ENCODE assay signal across 1 cellular context in the genomic region with DNA sequence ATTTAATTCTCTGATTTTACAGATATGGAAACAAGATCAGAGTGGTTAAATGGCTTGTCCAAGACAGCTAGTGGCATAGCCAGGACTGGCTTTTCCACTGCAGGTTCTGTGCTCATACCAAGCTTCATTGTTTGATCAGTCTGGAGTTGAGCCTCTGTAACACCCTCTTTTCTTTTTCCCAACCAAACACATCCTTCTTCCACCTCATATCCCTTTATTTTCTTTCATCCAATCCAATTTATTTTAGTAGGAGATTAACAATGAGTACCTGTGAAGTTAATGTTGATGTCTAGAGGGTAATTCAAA.
TF ChIP-seq lines count a peak whose summit lies in the region.

No MANE protein-coding gene starts in this region.

TF ChIP-seq in A549, 52 proteins besides CTCF, POLR2A, EP300 and RAD21 (continued from another document):
- TF ChIP-seq KDM5A (IDR thresholded peaks at IDR 0.05) (no peak), HOXB13 (CRISPR knock-in tag; IDR thresholded peaks at IDR 0.05; ENCODE audit: low read depth) (no peak), NPAS2 (CRISPR knock-in tag; IDR thresholded peaks at IDR 0.05; ENCODE audit: borderline replicate concordance) (no peak)
- TF ChIP-seq, protein P1, sequence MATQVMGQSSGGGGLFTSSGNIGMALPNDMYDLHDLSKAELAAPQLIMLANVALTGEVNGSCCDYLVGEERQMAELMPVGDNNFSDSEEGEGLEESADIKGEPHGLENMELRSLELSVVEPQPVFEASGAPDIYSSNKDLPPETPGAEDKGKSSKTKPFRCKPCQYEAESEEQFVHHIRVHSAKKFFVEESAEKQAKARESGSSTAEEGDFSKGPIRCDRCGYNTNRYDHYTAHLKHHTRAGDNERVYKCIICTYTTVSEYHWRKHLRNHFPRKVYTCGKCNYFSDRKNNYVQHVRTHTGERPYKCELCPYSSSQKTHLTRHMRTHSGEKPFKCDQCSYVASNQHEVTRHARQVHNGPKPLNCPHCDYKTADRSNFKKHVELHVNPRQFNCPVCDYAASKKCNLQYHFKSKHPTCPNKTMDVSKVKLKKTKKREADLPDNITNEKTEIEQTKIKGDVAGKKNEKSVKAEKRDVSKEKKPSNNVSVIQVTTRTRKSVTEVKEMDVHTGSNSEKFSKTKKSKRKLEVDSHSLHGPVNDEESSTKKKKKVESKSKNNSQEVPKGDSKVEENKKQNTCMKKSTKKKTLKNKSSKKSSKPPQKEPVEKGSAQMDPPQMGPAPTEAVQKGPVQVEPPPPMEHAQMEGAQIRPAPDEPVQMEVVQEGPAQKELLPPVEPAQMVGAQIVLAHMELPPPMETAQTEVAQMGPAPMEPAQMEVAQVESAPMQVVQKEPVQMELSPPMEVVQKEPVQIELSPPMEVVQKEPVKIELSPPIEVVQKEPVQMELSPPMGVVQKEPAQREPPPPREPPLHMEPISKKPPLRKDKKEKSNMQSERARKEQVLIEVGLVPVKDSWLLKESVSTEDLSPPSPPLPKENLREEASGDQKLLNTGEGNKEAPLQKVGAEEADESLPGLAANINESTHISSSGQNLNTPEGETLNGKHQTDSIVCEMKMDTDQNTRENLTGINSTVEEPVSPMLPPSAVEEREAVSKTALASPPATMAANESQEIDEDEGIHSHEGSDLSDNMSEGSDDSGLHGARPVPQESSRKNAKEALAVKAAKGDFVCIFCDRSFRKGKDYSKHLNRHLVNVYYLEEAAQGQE (IDR thresholded peaks at IDR 0.05), result no peak
